10 cellular contexts compared by ENCODE assay signal in genomic region chr14:92568621-92569479, GRCh38. TPM values are rescaled to one million over a fixed set of nuclear protein-coding genes. Genes with fewer than 3 reads are reported as not detected.
DNase-seq lines count a peak whose midpoint lies in the region; ATAC-seq and TF ChIP-seq lines count a peak whose summit lies in the region.
"Had no signal": no experiment of that assay in that cellular context is flagged by ENCODE, and none has a peak within 500 bp of the region (broad histone marks: within the 10 kb centered on the region; RNA-seq: fewer than 3 reads in every experiment).

No MANE protein-coding gene starts in this region.

- no peaks in the 10 kb centered on the region for H3K36me3 ChIP-seq in CD4-positive, CD25-positive, alpha-beta regulatory T cell (ENCODE audit: control insufficient read depth, insufficient read depth, low read length)
- H3K36me3 ChIP-seq in ascending aorta: no peaks in the 10 kb centered on the region

- peak overlapping the region; percentile 29 for H3K4me3 ChIP-seq in CD4-positive, CD25-positive, alpha-beta regulatory T cell (ENCODE audit: low read depth, low read length)
- H3K4me3 ChIP-seq in ascending aorta: no peak overlapping the region

- intact Hi-C loops in ascending aorta (cut with DNase I): no loop called here

- H3K9me3 ChIP-seq in CD4-positive, CD25-positive, alpha-beta regulatory T cell (ENCODE audit: control insufficient read depth in 2 of 2, low read length in 2 of 2): no peaks in the 10 kb centered on the region
- peaks cover 0 to 4% of the 10 kb centered on the region in 2 donors for H3K9me3 ChIP-seq in ascending aorta

- H3K27me3 ChIP-seq in CD4-positive, CD25-positive, alpha-beta regulatory T cell (ENCODE audit: control insufficient read depth, insufficient read depth, low read length): no peaks in the 10 kb centered on the region
- no peaks in the 10 kb centered on the region for H3K27me3 ChIP-seq in ascending aorta

- peaks cover 20% of the 10 kb centered on the region for H3K4me1 ChIP-seq in CD4-positive, CD25-positive, alpha-beta regulatory T cell (ENCODE audit: control insufficient read depth, insufficient read depth, low read length, poor library complexity, severe bottlenecking)
- H3K4me1 ChIP-seq in ascending aorta: peaks cover 3 to 27% of the 10 kb centered on the region in 2 donors

- peak overlapping the region; percentile 54 for H3K27ac ChIP-seq in CD4-positive, CD25-positive, alpha-beta regulatory T cell (ENCODE audit: insufficient read depth, low read length, poor library complexity, severe bottlenecking)
- H3K27ac ChIP-seq in ascending aorta: peak overlapping the region; percentile 23 to 61

- peak overlapping the region; percentile 44 to 86 (median 79) for H3K4me3 Mint-ChIP-seq in CD4-positive, CD25-positive, alpha-beta regulatory T cell
- no peak overlapping the region for H3K4me3 Mint-ChIP-seq in chondrocyte (ENCODE audit: unreplicated experiment)

- H3K4me1 Mint-ChIP-seq in CD4-positive, CD25-positive, alpha-beta regulatory T cell: peaks cover 8 to 27% (median 20%) of the 10 kb centered on the region in 4 donors
- peaks cover 19% of the 10 kb centered on the region for H3K4me1 Mint-ChIP-seq in chondrocyte (ENCODE audit: low read depth)

- ATAC-seq in CD4-positive, CD25-positive, alpha-beta regulatory T cell (ENCODE audit: low read depth in 2 of 2): peak; percentile 63 to 70
- peak; percentile 72 for ATAC-seq in HG03095 (IDR thresholded peaks at IDR 0.05; ENCODE audit: unreplicated experiment)

- H3K27me3 Mint-ChIP-seq in CD4-positive, CD25-positive, alpha-beta regulatory T cell: no peaks in the 10 kb centered on the region
- H3K27me3 Mint-ChIP-seq in chondrocyte (ENCODE audit: low read depth): no peaks in the 10 kb centered on the region

- TF ChIP-seq CTCF in ascending aorta (IDR thresholded peaks at IDR 0.05) (no peak), chondrocyte (IDR thresholded peaks at IDR 0.05) (no peak)

- peak; percentile 19 to 82 (median 34) for DNase-seq in CD4-positive, CD25-positive, alpha-beta regulatory T cell
- DNase-seq in GM19238 (ENCODE audit: insufficient read length, low spot score) (peak; percentile 76), ascending aorta (ENCODE audit: low spot score in 2 of 2) (no peak), MV-4-11 (lab: John Stamatoyannopoulos, UW) (no peak), NCI-H1417 treated with DMSO at 0.1 percent for 48 hours (lab: John Stamatoyannopoulos, UW) (no peak), chondrocyte (ENCODE audit: low spot score) (no peak), NCI-H1694 (lab: John Stamatoyannopoulos, UW) (no peak)
- DNase-seq: anterior cingulate cortex, NCI-H187 had no signal

- peak overlapping the region; percentile 75 to 99 (median 98) for H3K27ac Mint-ChIP-seq in CD4-positive, CD25-positive, alpha-beta regulatory T cell
- H3K27ac Mint-ChIP-seq in chondrocyte (ENCODE audit: unreplicated experiment): no peak overlapping the region

- H3K9me3 Mint-ChIP-seq in CD4-positive, CD25-positive, alpha-beta regulatory T cell: peaks cover 0 to 7% (median 3%) of the 10 kb centered on the region in 7 donors
- H3K9me3 Mint-ChIP-seq in chondrocyte (ENCODE audit: low read depth): peaks cover 7% of the 10 kb centered on the region

- H3K36me3 Mint-ChIP-seq in CD4-positive, CD25-positive, alpha-beta regulatory T cell: peaks cover 5% of the 10 kb centered on the region
- peaks cover 18% of the 10 kb centered on the region for H3K36me3 Mint-ChIP-seq in chondrocyte (ENCODE audit: low read depth)

RNA-seq across cellular contexts. Expression of gene RIN3, which starts 55.3 kb away (rescaled TPM):
- total RNA-seq in CD4-positive, CD25-positive, alpha-beta regulatory T cell: 120 TPM
- polyA plus RNA-seq in CD4-positive, CD25-positive, alpha-beta regulatory T cell: 10 to 100 TPM; 21.0 to 25.7 (median 23.1) TPM
- total RNA-seq in ascending aorta (30.3 TPM), chondrocyte (18.8 to 24.2 TPM (median 20.2 TPM) in 3 replicates)

Comparison
In these comparisons a context has a peak if more than half of its experiments do, and no peak if none do; other contexts are left out.
1. DNase-seq: peak in CD4-positive, CD25-positive, alpha-beta regulatory T cell (3 of 3) and GM19238 (single experiment); none in ascending aorta (0 of 2), MV-4-11 (single experiment), NCI-H1417 treated with DMSO at 0.1 percent for 48 hours (single experiment), chondrocyte (single experiment) and NCI-H1694 (single experiment).